ENCODE assay signal across 8 cellular contexts in genomic region chr16:5509336-5509735, GRCh38.
"Had no signal": no experiment of that assay in that cellular context is flagged by ENCODE, and none has a peak within 500 bp of the region (broad histone marks: within the 10 kb centered on the region; RNA-seq: fewer than 3 reads in every experiment).

No MANE protein-coding gene starts in this region.

- H3K4me3 Mint-ChIP-seq: H9 had no signal

- H3K27ac Mint-ChIP-seq: H9 had no signal

- H3K4me3 ChIP-seq: GM23248, K562 had no signal

- H3K9ac ChIP-seq: GM23248 had no signal

- H3K27ac ChIP-seq: GM23248 had no signal

- FAIRE-seq: H54, HTR-8/SVneo, K562 had no signal

- H2AFZ ChIP-seq: GM23248 had no signal

- DNase-seq: GM23248, GOT3, H9, HCEC 1CT, IMR-90 had no signal
